1 cellular context compared by ENCODE assay signal in the genomic region with DNA sequence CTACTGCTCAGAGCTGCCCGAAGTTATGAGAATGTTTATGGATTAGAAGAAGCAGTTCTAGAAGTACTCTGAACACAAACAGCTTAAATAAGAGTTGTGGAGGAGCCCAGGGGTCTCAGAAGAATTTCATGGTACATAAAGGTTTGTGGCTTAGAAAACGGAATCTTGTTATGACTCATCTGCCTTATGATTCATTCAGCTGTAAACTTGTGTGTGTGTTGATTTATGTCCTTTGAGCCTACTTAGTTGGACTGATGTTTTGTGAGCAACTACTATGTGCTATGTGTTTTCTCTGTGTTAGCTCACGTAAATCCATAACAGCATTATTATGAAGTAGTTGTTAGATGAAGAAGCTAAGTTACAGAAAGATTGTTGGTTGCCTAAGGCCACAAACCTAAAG.
TF ChIP-seq lines count a peak whose summit lies in the region.

No MANE protein-coding gene starts in this region.

TF ChIP-seq in K562, 482 proteins besides CTCF, POLR2A, EP300 and RAD21 (continued from another document):
- TF ChIP-seq, protein P1, sequence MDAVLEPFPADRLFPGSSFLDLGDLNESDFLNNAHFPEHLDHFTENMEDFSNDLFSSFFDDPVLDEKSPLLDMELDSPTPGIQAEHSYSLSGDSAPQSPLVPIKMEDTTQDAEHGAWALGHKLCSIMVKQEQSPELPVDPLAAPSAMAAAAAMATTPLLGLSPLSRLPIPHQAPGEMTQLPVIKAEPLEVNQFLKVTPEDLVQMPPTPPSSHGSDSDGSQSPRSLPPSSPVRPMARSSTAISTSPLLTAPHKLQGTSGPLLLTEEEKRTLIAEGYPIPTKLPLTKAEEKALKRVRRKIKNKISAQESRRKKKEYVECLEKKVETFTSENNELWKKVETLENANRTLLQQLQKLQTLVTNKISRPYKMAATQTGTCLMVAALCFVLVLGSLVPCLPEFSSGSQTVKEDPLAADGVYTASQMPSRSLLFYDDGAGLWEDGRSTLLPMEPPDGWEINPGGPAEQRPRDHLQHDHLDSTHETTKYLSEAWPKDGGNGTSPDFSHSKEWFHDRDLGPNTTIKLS (IDR thresholded peaks at IDR 0.05; ENCODE audit: borderline replicate concordance, low read depth) = no peak
- TF ChIP-seq MEIS2 (IDR thresholded peaks at IDR 0.05; ENCODE audit: partially characterized antibody) (peak; percentile 93), JUNB (CRISPR knock-in tag; conservative IDR thresholded peaks at IDR 0.05) (0 out of 2 replicates have a peak, but pooled peaks have one; percentile 8), U2AF1 (optimal IDR thresholded peaks at IDR 0.05; ENCODE audit: low read depth, low read length) (no peak), CBFA2T3 (IDR thresholded peaks at IDR 0.05) (0 out of 2 replicates have a peak, but pooled peaks have one; percentile 8), FOS (IDR thresholded peaks at IDR 0.05; ENCODE audit: extremely low read depth, insufficient read length) (peak; percentile 43), GATAD2A (IDR thresholded peaks at IDR 0.05) (no peak)
- TF ChIP-seq, protein P2, sequence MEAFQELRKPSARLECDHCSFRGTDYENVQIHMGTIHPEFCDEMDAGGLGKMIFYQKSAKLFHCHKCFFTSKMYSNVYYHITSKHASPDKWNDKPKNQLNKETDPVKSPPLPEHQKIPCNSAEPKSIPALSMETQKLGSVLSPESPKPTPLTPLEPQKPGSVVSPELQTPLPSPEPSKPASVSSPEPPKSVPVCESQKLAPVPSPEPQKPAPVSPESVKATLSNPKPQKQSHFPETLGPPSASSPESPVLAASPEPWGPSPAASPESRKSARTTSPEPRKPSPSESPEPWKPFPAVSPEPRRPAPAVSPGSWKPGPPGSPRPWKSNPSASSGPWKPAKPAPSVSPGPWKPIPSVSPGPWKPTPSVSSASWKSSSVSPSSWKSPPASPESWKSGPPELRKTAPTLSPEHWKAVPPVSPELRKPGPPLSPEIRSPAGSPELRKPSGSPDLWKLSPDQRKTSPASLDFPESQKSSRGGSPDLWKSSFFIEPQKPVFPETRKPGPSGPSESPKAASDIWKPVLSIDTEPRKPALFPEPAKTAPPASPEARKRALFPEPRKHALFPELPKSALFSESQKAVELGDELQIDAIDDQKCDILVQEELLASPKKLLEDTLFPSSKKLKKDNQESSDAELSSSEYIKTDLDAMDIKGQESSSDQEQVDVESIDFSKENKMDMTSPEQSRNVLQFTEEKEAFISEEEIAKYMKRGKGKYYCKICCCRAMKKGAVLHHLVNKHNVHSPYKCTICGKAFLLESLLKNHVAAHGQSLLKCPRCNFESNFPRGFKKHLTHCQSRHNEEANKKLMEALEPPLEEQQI (IDR thresholded peaks at IDR 0.05) = peak; percentile 28; the same call in 1 of the 2 replicates
TF ChIP-seq in K562: peak in this region for 22.
